In genomic region chr3:120144267-120144666, GRCh38 we compare ENCODE assay signal across 13 cellular contexts. TPM values are rescaled to one million over a fixed set of nuclear protein-coding genes. Genes with fewer than 3 reads are reported as not detected.
DNase-seq lines count a peak whose midpoint lies in the region; TF ChIP-seq lines count a peak whose summit lies in the region.
"Had no signal": no experiment of that assay in that cellular context is flagged by ENCODE, and none has a peak within 500 bp of the region (broad histone marks: within the 10 kb centered on the region; RNA-seq: fewer than 3 reads in every experiment).

No MANE protein-coding gene starts in this region.

- no peak overlapping the region for H3K27ac Mint-ChIP-seq in activated CD4-positive, alpha-beta memory T cell treated with anti-CD3 and anti-CD28 coated beads, Interleukin-2, amount 10 ng/mL, durations not matched to agents 7 days and 5 days
- H3K27ac Mint-ChIP-seq: activated CD8-positive, alpha-beta T cell treated with anti-CD3 and anti-CD28 coated beads, Interleukin-2, amount 10 ng/mL, durations not matched to agents 7 days and 5 days had no signal

- H3K4me3 ChIP-seq in hepatocyte (no peak overlapping the region), testis (no peak overlapping the region)
- H3K4me3 ChIP-seq: esophagus muscularis mucosa, tibial artery had no signal

- H3K36me3 Mint-ChIP-seq in activated CD4-positive, alpha-beta memory T cell treated with anti-CD3 and anti-CD28 coated beads, Interleukin-2, amount 10 ng/mL, durations not matched to agents 7 days and 5 days (ENCODE audit: low read depth): no peaks in the 10 kb centered on the region

- no peaks in the 10 kb centered on the region for H4K20me1 ChIP-seq in hepatocyte (ENCODE audit: insufficient read depth, poor library complexity, severe bottlenecking)

- peaks cover 5% of the 10 kb centered on the region for H3K4me1 Mint-ChIP-seq in activated CD4-positive, alpha-beta memory T cell treated with anti-CD3 and anti-CD28 coated beads, Interleukin-2, amount 10 ng/mL, durations not matched to agents 7 days and 5 days

- H3K4me3 Mint-ChIP-seq in activated CD4-positive, alpha-beta memory T cell treated with anti-CD3 and anti-CD28 coated beads, Interleukin-2, amount 10 ng/mL, durations not matched to agents 7 days and 5 days: no peak overlapping the region
- H3K4me3 Mint-ChIP-seq: activated CD8-positive, alpha-beta T cell treated with anti-CD3 and anti-CD28 coated beads, Interleukin-2, amount 10 ng/mL, durations not matched to agents 7 days and 5 days had no signal

- no peaks in the 10 kb centered on the region for H3K27me3 Mint-ChIP-seq in activated CD4-positive, alpha-beta memory T cell treated with anti-CD3 and anti-CD28 coated beads, Interleukin-2, amount 10 ng/mL, durations not matched to agents 7 days and 5 days

- no peaks in the 10 kb centered on the region for H3K9me3 ChIP-seq in hepatocyte (ENCODE audit: low read depth)
- H3K9me3 ChIP-seq in testis: no peaks in the 10 kb centered on the region
- H3K9me3 ChIP-seq: esophagus muscularis mucosa, tibial artery had no signal

- H2AFZ ChIP-seq in hepatocyte: no peak overlapping the region

- no peaks in the 10 kb centered on the region for H3K9me2 ChIP-seq in hepatocyte (replicated peaks; ENCODE audit: insufficient read depth)

- no peaks in the 10 kb centered on the region for H3K9me3 Mint-ChIP-seq in activated CD4-positive, alpha-beta memory T cell treated with anti-CD3 and anti-CD28 coated beads, Interleukin-2, amount 10 ng/mL, durations not matched to agents 7 days and 5 days

- POLR2A ChIA-PET in activated CD4-positive, alpha-beta memory T cell treated with anti-CD3 and anti-CD28 coated beads, Interleukin-2, amount 10 ng/mL, durations not matched to agents 7 days and 5 days (lab: Charles Lee): no interaction called here

- no peak overlapping the region for H3K27ac ChIP-seq in hepatocyte
- H3K27ac ChIP-seq in testis: no peak overlapping the region
- H3K27ac ChIP-seq: esophagus muscularis mucosa, tibial artery had no signal

- CTCF ChIA-PET in activated CD4-positive, alpha-beta memory T cell treated with anti-CD3 and anti-CD28 coated beads, Interleukin-2, amount 10 ng/mL, durations not matched to agents 7 days and 5 days (lab: Charles Lee): no interaction called here

- no peaks in the 10 kb centered on the region for H3K27me3 ChIP-seq in hepatocyte
- no peaks in the 10 kb centered on the region for H3K27me3 ChIP-seq in testis
- H3K27me3 ChIP-seq: esophagus muscularis mucosa, tibial artery had no signal

- H3K4me1 ChIP-seq in hepatocyte (ENCODE audit: insufficient read depth) (peaks cover 16% of the 10 kb centered on the region), testis (no peaks in the 10 kb centered on the region)

- no peak for TF ChIP-seq CTCF in hepatocyte (IDR thresholded peaks at IDR 0.05; ENCODE audit: poor library complexity)
- no peak for TF ChIP-seq CTCF in testis (IDR thresholded peaks at IDR 0.05)

- DNase-seq in HT1080 (ENCODE audit: low read depth): peak; percentile 76
- peak; percentile 75 for DNase-seq in amniotic epithelial cell (ENCODE audit: low read depth)
- DNase-seq in hepatocyte (ENCODE audit: low spot score): peak; percentile 18
- DNase-seq in testis: peak; percentile 40
- DNase-seq in SHP77 (lab: John Stamatoyannopoulos, UW): no peak
- DNase-seq in NCI-H1694 (lab: John Stamatoyannopoulos, UW): no peak
- no peak for DNase-seq in activated CD4-positive, alpha-beta memory T cell treated with anti-CD3 and anti-CD28 coated beads, Interleukin-2, amount 10 ng/mL, durations not matched to agents 7 days and 5 days
- DNase-seq: activated CD8-positive, alpha-beta T cell treated with anti-CD3 and anti-CD28 coated beads, Interleukin-2, amount 10 ng/mL, durations not matched to agents 7 days and 5 days; GDM1; NCI-H524; retina; tibial artery had no signal

- H3K4me2 ChIP-seq in hepatocyte: no peak overlapping the region

- no peak for TF ChIP-seq POLR2A in testis (IDR thresholded peaks at IDR 0.05)

- no peaks in the 10 kb centered on the region for H3K79me2 ChIP-seq in hepatocyte

- intact Hi-C loops in testis (cut with DNase I; ENCODE audit: low total_unique reads): no loop called here

- H3K36me3 ChIP-seq in hepatocyte (replicated peaks; ENCODE audit: insufficient read depth, low read depth) (no peaks in the 10 kb centered on the region), testis (ENCODE audit: low read depth, missing control alignments) (no peaks in the 10 kb centered on the region)
- H3K36me3 ChIP-seq: esophagus muscularis mucosa, tibial artery had no signal

- WGBS in hepatocyte (ENCODE audit: low lambda C conversion rate, missing lambda C conversion rate): 33% methylated on average over 4 of the region's 4 CpGs
- 48 to 68% methylated on average over 3 to 4 of the region's 4 CpGs for WGBS in testis, 2 donors

RNA-seq across cellular contexts. Expression of gene GSK3B, which starts 50.0 kb away (rescaled TPM):
- 56.2 and 65.8 TPM in 2 replicates for total RNA-seq in HT1080 (2014; rRNA removed; shearing (Covaris generic))
- 54.9 and 69.9 TPM in 2 replicates for polyA plus RNA-seq in HT1080 (2015; cell fraction: cytosol; rRNA removed)
- polyA plus RNA-seq in HT1080 (2015; cell fraction: nucleus; rRNA removed): 42.7 and 45.5 TPM in 2 replicates
- 48.8 and 49.3 TPM in 2 replicates for total RNA-seq in hepatocyte
- 18.1 and 24.7 TPM in 2 replicates for polyA plus RNA-seq in hepatocyte
- total RNA-seq in testis: 10 to 100 TPM; 65.1 to 73.1 TPM
- 64.9 TPM for polyA plus RNA-seq in testis (ENCODE audit: insufficient read depth, low read depth, low replicate concordance)
- 10 to 100 TPM; 35.6 to 37.2 TPM for total RNA-seq in activated CD4-positive, alpha-beta memory T cell treated with anti-CD3 and anti-CD28 coated beads, Interleukin-2, amount 10 ng/mL, durations not matched to agents 7 days and 5 days

Comparison
In these comparisons a context has a peak if more than half of its experiments do, and no peak if none do; other contexts are left out.
1. DNase-seq: peak in HT1080 (single experiment), amniotic epithelial cell (single experiment), hepatocyte (single experiment) and testis (single experiment); none in SHP77 (0 of 2), NCI-H1694 (single experiment) and activated CD4-positive, alpha-beta memory T cell treated with anti-CD3 and anti-CD28 coated beads, Interleukin-2, amount 10 ng/mL, durations not matched to agents 7 days and 5 days (single experiment).